1 cellular context compared by ENCODE assay signal in the genomic region with DNA sequence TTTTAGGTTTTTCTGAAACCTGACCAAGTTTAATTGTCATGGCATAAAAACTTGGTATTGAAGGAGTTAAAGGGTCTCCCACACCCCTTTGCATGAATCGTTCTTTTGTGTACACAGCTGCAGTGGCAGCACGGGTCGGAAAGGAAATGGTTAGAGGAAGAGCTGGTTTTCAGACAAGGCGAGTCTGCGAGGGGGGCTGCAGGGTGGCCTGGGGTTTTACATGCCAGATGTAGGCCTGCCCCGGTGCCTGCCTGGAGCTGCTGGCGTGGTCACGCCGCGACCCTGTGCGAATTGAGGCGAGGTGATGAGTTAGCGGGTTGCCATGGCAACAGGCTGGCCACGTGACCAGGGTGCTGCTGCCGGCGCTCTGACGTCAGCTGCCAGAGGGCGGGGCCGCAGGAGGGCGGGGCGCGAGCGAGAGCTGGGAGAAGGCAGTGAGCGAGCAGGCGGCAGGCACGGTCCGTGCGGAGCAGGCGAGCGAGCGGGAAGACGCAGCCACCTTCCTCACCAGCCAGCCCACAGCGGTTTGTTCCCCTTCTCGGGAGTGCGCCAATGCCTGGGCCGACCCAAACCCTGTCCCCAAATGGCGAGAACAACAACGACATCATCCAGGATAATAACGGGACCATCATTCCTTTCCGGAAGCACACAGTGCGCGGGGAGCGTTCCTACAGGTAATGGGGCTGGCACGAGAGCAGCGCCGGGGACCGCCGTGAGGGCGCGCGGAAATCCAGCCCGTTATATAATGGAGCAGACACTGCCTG.
TF ChIP-seq lines count a peak whose summit lies in the region.

MAPRE2 (plus strand) TSS at position 426 of the 764 bp plus-strand sequence; CDS start at position 553, 127 bp downstream.

TF ChIP-seq in HepG2, 621 proteins besides CTCF, POLR2A, EP300 and RAD21 (continued from another document and continues in another):
- TF ChIP-seq, protein P1, sequence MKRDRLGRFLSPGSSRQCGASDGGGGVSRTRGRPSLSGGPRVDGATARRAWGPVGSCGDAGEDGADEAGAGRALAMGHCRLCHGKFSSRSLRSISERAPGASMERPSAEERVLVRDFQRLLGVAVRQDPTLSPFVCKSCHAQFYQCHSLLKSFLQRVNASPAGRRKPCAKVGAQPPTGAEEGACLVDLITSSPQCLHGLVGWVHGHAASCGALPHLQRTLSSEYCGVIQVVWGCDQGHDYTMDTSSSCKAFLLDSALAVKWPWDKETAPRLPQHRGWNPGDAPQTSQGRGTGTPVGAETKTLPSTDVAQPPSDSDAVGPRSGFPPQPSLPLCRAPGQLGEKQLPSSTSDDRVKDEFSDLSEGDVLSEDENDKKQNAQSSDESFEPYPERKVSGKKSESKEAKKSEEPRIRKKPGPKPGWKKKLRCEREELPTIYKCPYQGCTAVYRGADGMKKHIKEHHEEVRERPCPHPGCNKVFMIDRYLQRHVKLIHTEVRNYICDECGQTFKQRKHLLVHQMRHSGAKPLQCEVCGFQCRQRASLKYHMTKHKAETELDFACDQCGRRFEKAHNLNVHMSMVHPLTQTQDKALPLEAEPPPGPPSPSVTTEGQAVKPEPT (CRISPR knock-in tag; IDR thresholded peaks at IDR 0.05; ENCODE audit: low read depth) = 0 out of 2 replicates have a peak, but pooled peaks have one; percentile 75
- peak; percentile 58 for TF ChIP-seq RBM22 (optimal IDR thresholded peaks at IDR 0.05; ENCODE audit: low read length)
- no peak for TF ChIP-seq ZNF326 (CRISPR knock-in tag; IDR thresholded peaks at IDR 0.05; ENCODE audit: borderline replicate concordance)
- no peak; a peak in 2 of 4 replicates for TF ChIP-seq HMGXB4 (CRISPR knock-in tag; IDR thresholded peaks at IDR 0.05; ENCODE audit: borderline replicate concordance in 1 of 2, low read depth in 1 of 2)
- TF ChIP-seq NRL (CRISPR knock-in tag; IDR thresholded peaks at IDR 0.05; ENCODE audit: borderline replicate concordance) = peak; percentile 63; the same call in 1 of the 2 replicates
- no peak for TF ChIP-seq ZNF773 (CRISPR knock-in tag; IDR thresholded peaks at IDR 0.05; ENCODE audit: borderline replicate concordance)
- TF ChIP-seq NFAT5 (CRISPR knock-in tag; IDR thresholded peaks at IDR 0.05) = peak; percentile 52; the same call in 1 of the 2 replicates
- peak; percentile 76; the same call in 1 of the 2 replicates for TF ChIP-seq MEF2D (CRISPR knock-in tag; IDR thresholded peaks at IDR 0.05)
- TF ChIP-seq TARDBP (CRISPR knock-in tag; IDR thresholded peaks at IDR 0.05) = peak; percentile 70; the same call in 1 of the 2 replicates
- 0 out of 2 replicates have a peak, but pooled peaks have one; percentile 31 for TF ChIP-seq ZSCAN25 (CRISPR knock-in tag; IDR thresholded peaks at IDR 0.05)
- peak; percentile 76 for TF ChIP-seq AGO2 (optimal IDR thresholded peaks at IDR 0.05; ENCODE audit: low read depth, low read length)
- TF ChIP-seq ZNF788 (CRISPR knock-in tag; IDR thresholded peaks at IDR 0.05; ENCODE audit: borderline replicate concordance) = peak; percentile 85; the same call in 1 of the 2 replicates
- TF ChIP-seq, protein P2, sequence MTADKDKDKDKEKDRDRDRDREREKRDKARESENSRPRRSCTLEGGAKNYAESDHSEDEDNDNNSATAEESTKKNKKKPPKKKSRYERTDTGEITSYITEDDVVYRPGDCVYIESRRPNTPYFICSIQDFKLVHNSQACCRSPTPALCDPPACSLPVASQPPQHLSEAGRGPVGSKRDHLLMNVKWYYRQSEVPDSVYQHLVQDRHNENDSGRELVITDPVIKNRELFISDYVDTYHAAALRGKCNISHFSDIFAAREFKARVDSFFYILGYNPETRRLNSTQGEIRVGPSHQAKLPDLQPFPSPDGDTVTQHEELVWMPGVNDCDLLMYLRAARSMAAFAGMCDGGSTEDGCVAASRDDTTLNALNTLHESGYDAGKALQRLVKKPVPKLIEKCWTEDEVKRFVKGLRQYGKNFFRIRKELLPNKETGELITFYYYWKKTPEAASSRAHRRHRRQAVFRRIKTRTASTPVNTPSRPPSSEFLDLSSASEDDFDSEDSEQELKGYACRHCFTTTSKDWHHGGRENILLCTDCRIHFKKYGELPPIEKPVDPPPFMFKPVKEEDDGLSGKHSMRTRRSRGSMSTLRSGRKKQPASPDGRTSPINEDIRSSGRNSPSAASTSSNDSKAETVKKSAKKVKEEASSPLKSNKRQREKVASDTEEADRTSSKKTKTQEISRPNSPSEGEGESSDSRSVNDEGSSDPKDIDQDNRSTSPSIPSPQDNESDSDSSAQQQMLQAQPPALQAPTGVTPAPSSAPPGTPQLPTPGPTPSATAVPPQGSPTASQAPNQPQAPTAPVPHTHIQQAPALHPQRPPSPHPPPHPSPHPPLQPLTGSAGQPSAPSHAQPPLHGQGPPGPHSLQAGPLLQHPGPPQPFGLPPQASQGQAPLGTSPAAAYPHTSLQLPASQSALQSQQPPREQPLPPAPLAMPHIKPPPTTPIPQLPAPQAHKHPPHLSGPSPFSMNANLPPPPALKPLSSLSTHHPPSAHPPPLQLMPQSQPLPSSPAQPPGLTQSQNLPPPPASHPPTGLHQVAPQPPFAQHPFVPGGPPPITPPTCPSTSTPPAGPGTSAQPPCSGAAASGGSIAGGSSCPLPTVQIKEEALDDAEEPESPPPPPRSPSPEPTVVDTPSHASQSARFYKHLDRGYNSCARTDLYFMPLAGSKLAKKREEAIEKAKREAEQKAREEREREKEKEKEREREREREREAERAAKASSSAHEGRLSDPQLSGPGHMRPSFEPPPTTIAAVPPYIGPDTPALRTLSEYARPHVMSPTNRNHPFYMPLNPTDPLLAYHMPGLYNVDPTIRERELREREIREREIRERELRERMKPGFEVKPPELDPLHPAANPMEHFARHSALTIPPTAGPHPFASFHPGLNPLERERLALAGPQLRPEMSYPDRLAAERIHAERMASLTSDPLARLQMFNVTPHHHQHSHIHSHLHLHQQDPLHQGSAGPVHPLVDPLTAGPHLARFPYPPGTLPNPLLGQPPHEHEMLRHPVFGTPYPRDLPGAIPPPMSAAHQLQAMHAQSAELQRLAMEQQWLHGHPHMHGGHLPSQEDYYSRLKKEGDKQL (CRISPR knock-in tag; IDR thresholded peaks at IDR 0.05; ENCODE audit: low read depth) = no peak
- no peak for TF ChIP-seq HNRNPL (IDR thresholded peaks at IDR 0.05; ENCODE audit: low read depth, low read length)
- TF ChIP-seq YEATS2 (CRISPR knock-in tag; IDR thresholded peaks at IDR 0.05; ENCODE audit: borderline replicate concordance) = peak; percentile 69; the same call in 1 of the 2 replicates
- peak; percentile 37; the same call in 1 of the 2 replicates for TF ChIP-seq DR1 (CRISPR knock-in tag; IDR thresholded peaks at IDR 0.05)
- no peak for TF ChIP-seq RNF219 (CRISPR knock-in tag; IDR thresholded peaks at IDR 0.05)
- TF ChIP-seq, protein P3, sequence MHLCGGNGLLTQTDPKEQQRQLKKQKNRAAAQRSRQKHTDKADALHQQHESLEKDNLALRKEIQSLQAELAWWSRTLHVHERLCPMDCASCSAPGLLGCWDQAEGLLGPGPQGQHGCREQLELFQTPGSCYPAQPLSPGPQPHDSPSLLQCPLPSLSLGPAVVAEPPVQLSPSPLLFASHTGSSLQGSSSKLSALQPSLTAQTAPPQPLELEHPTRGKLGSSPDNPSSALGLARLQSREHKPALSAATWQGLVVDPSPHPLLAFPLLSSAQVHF (CRISPR knock-in tag; IDR thresholded peaks at IDR 0.05) = no peak
- TF ChIP-seq, protein P4, sequence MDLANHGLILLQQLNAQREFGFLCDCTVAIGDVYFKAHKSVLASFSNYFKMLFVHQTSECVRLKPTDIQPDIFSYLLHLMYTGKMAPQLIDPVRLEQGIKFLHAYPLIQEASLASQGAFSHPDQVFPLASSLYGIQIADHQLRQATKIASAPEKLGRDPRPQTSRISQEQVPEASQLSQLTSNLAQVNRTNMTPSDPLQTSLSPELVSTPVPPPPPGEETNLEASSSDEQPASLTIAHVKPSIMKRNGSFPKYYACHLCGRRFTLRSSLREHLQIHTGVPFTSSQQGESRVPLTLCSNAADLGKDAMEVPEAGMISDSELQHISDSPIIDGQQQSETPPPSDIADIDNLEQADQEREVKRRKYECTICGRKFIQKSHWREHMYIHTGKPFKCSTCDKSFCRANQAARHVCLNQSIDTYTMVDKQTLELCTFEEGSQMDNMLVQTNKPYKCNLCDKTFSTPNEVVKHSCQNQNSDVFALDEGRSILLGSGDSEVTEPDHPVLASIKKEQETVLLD (CRISPR knock-in tag; IDR thresholded peaks at IDR 0.05; ENCODE audit: low read depth) = no peak
- TF ChIP-seq PPARG (CRISPR knock-in tag; conservative IDR thresholded peaks at IDR 0.05) = no peak
- TF ChIP-seq ZNF572 (CRISPR knock-in tag; IDR thresholded peaks at IDR 0.05) = no peak
- no peak for TF ChIP-seq ISX (CRISPR knock-in tag; conservative IDR thresholded peaks at IDR 0.05)
- no peak for TF ChIP-seq NFYC (CRISPR knock-in tag; IDR thresholded peaks at IDR 0.05)
- no peak for TF ChIP-seq GATA4 (IDR thresholded peaks at IDR 0.05; ENCODE audit: borderline replicate concordance, low read depth)
- 0 out of 2 replicates have a peak, but pooled peaks have one; percentile 34 for TF ChIP-seq ZNF614 (CRISPR knock-in tag; IDR thresholded peaks at IDR 0.05; ENCODE audit: borderline replicate concordance)
- no peak for TF ChIP-seq ZNF672 (CRISPR knock-in tag; IDR thresholded peaks at IDR 0.05)
- TF ChIP-seq ZNF431 (CRISPR knock-in tag; IDR thresholded peaks at IDR 0.05; ENCODE audit: borderline replicate concordance, low read depth) = no peak
- TF ChIP-seq BHLHE40 (IDR thresholded peaks at IDR 0.05; ENCODE audit: low read length) = peak; percentile 84
- 0 out of 2 replicates have a peak, but pooled peaks have one; percentile 53 for TF ChIP-seq SATB2 (CRISPR knock-in tag; IDR thresholded peaks at IDR 0.05)
- no peak for TF ChIP-seq RARG (CRISPR knock-in tag; IDR thresholded peaks at IDR 0.05; ENCODE audit: low read depth)
- TF ChIP-seq ZNF225 (CRISPR knock-in tag; IDR thresholded peaks at IDR 0.05) = peak; percentile 81; the same call in 1 of the 2 replicates
- no peak for TF ChIP-seq NFRKB (IDR thresholded peaks at IDR 0.05)
- no peak for TF ChIP-seq SP140L (CRISPR knock-in tag; IDR thresholded peaks at IDR 0.05; ENCODE audit: borderline replicate concordance)
- TF ChIP-seq TOE1 (CRISPR knock-in tag; IDR thresholded peaks at IDR 0.05) = no peak
- no peak; the same call in 1 of the 2 replicates for TF ChIP-seq HDAC2 (CRISPR knock-in tag; IDR thresholded peaks at IDR 0.05)
- TF ChIP-seq MAF1 (CRISPR knock-in tag; IDR thresholded peaks at IDR 0.05; ENCODE audit: borderline replicate concordance) = no peak
- no peak for TF ChIP-seq MATR3 (CRISPR knock-in tag; IDR thresholded peaks at IDR 0.05)
